Comparison of ENCODE assay signal across 1 cellular context in genomic region chr14:77008541-77008940, GRCh38.
TF ChIP-seq lines count a peak whose summit lies in the region.

No MANE protein-coding gene starts in this region.

TF ChIP-seq in HCT116, 20 proteins besides CTCF, POLR2A, EP300 and RAD21 (continued from another document):
- TF ChIP-seq SIN3A (IDR thresholded peaks at IDR 0.05; ENCODE audit: low read depth) (no peak), TCF7L2 (IDR thresholded peaks at IDR 0.05; ENCODE audit: borderline replicate concordance, extremely low read depth, insufficient read depth, insufficient read length) (no peak), FOSL1 (IDR thresholded peaks at IDR 0.05; ENCODE audit: low read depth) (no peak), ZFX (IDR thresholded peaks at IDR 0.05) (no peak), EGR1 (IDR thresholded peaks at IDR 0.05; ENCODE audit: low read depth) (no peak), ELF1 (IDR thresholded peaks at IDR 0.05; ENCODE audit: borderline replicate concordance, low read depth) (no peak), EZH2phosphoT487 (IDR thresholded peaks at IDR 0.05; ENCODE audit: borderline replicate concordance) (no peak)
